12 cellular contexts compared by ENCODE assay signal in the genomic region with DNA sequence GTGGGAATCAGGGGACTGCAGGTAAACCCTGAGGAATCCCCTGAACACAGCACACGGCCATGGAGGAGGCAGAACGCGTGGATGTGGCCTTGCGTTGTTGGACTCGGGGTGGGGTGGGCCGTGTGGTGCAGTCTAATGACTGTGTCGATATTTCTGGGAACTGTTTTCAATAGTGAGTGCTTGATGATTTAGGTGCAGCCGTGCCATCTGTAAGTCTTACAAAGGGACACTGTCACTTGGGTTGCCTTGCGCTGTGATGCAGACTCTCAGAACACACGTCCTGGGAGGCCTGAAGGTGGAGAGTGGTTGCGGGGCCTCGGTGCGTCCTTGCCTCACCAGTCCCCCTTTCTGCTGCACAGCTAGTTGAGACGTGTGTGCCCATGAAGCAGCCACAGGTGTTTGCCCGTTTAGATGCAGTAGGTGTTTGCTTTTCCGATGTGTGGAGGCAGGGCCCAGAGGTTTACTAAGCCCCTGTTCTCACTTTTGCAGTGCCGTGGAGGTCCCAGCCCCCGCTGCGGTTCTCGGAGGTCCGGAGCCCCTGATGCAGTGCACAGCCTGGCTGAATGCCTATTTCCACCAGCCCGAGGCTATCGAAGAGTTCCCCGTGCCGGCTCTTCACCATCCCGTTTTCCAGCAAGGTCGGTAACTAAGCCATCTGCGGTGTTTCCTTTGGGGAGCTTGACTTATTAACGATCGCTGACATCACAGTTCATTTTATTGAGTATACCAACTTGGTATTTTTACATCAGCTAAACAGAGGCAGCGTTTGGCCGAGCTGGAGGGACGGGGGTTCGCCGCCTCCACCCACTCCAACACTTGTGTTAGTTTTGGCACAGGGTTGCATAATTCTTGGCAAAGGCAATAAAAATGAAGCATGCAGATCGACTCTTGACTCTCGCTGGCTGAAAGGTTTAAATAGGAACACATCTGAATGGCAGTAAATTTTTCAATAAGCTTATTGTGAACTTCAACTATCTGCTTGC.
DNase-seq lines count a peak whose midpoint lies in the region; ATAC-seq and TF ChIP-seq lines count a peak whose summit lies in the region.
"Had no signal": no experiment of that assay in that cellular context is flagged by ENCODE, and none has a peak within 500 bp of the region (broad histone marks: within the 10 kb centered on the region; RNA-seq: fewer than 3 reads in every experiment).

No MANE protein-coding gene starts in this region.

- no peaks in the 10 kb centered on the region for H3K27me3 ChIP-seq in adipocyte (replicated peaks; ENCODE audit: control insufficient read depth, insufficient read depth, low read length)
- H3K27me3 ChIP-seq in gastroesophageal sphincter, result no peaks in the 10 kb centered on the region
- H3K27me3 ChIP-seq in effector memory CD4-positive, alpha-beta T cell (replicated peaks; ENCODE audit: control insufficient read depth, insufficient read depth, low read length, poor library complexity, severe bottlenecking), result no peaks in the 10 kb centered on the region

- intact Hi-C loops in sciatic nerve (cut with DNase I), result no loop called here

- H3K36me3 ChIP-seq in adipocyte (ENCODE audit: control insufficient read depth, insufficient read depth, low read length, severe bottlenecking), result peaks cover 6% of the 10 kb centered on the region
- peaks cover 0 to 27% of the 10 kb centered on the region in 2 donors for H3K36me3 ChIP-seq in gastroesophageal sphincter
- H3K36me3 ChIP-seq in effector memory CD4-positive, alpha-beta T cell (ENCODE audit: control insufficient read depth, insufficient read depth, low read length), result no peaks in the 10 kb centered on the region

- no peak for TF ChIP-seq CTCF in gastroesophageal sphincter (IDR thresholded peaks at IDR 0.05)

- H3K4me3 ChIP-seq in adipocyte (ENCODE audit: low read length) (peak overlapping the region; percentile 36), gastroesophageal sphincter (no peak overlapping the region)
- H3K4me3 ChIP-seq in effector memory CD4-positive, alpha-beta T cell (ENCODE audit: insufficient read depth, low read depth, low read length, poor library complexity, severe bottlenecking), result no peak overlapping the region

- H3K9me3 ChIP-seq in adipocyte (ENCODE audit: control insufficient read depth, low read length) (no peaks in the 10 kb centered on the region), gastroesophageal sphincter (no peaks in the 10 kb centered on the region)
- H3K9me3 ChIP-seq in effector memory CD4-positive, alpha-beta T cell (ENCODE audit: control insufficient read depth, low read length), result no peaks in the 10 kb centered on the region

- 66 to 80% methylated on average over 10 to 29 of the region's 37 CpGs for WGBS in gastroesophageal sphincter (ENCODE audit: low coverage in 1 of 2), 2 donors

- peak; percentile 26 for DNase-seq in LHCN-M2 (ENCODE audit: low read depth)
- peak; percentile 11 for DNase-seq in adipocyte (ENCODE audit: low read depth)
- DNase-seq in sciatic nerve (ENCODE audit: low spot score), result no peak
- no peak for DNase-seq in hypothalamus (lab: John Stamatoyannopoulos, UW)
- DNase-seq in effector memory CD4-positive, alpha-beta T cell, result no peak
- no peak for DNase-seq in central memory CD4-positive, alpha-beta T cell
- DNase-seq: activated CD4-positive, alpha-beta T cell treated with anti-CD3 and anti-CD28 coated beads, Interleukin-2, amount 50 U/mL, for 1 hour; CD4-positive, alpha-beta memory T cell; KBM-7; NCI-H2107 had no signal

- ATAC-seq in gastroesophageal sphincter (peak; percentile 32), sciatic nerve (peak; percentile 66), HG02759 (IDR thresholded peaks at IDR 0.05; ENCODE audit: unreplicated experiment) (no peak)

- H3K27ac ChIP-seq in gastroesophageal sphincter, result no peak overlapping the region
- H3K27ac ChIP-seq in effector memory CD4-positive, alpha-beta T cell (ENCODE audit: insufficient read depth, low read length, poor library complexity, severe bottlenecking), result no peak overlapping the region

- no peak for TF ChIP-seq EP300 in gastroesophageal sphincter (IDR thresholded peaks at IDR 0.05)

- H3K9ac ChIP-seq in adipocyte (ENCODE audit: low read length), result no peak overlapping the region

- no peak for TF ChIP-seq POLR2A in gastroesophageal sphincter (IDR thresholded peaks at IDR 0.05)

- H3K4me1 ChIP-seq in adipocyte (ENCODE audit: control insufficient read depth, insufficient read depth, low read length), result peaks cover 13% of the 10 kb centered on the region
- H3K4me1 ChIP-seq in gastroesophageal sphincter, result peaks cover 0 to 16% (median 0%) of the 10 kb centered on the region in 3 donors
- no peaks in the 10 kb centered on the region for H3K4me1 ChIP-seq in effector memory CD4-positive, alpha-beta T cell (ENCODE audit: control insufficient read depth, insufficient read depth, low read length, poor library complexity, severe bottlenecking)

Comparison
In these comparisons a context has a peak if more than half of its experiments do, and no peak if none do; other contexts are left out.
1. DNase-seq: peak in LHCN-M2 (single experiment) and adipocyte (single experiment); none in sciatic nerve (single experiment), hypothalamus (0 of 51), effector memory CD4-positive, alpha-beta T cell (0 of 3) and central memory CD4-positive, alpha-beta T cell (single experiment).